Comparison of ENCODE assay signal across 9 cellular contexts in the genomic region with DNA sequence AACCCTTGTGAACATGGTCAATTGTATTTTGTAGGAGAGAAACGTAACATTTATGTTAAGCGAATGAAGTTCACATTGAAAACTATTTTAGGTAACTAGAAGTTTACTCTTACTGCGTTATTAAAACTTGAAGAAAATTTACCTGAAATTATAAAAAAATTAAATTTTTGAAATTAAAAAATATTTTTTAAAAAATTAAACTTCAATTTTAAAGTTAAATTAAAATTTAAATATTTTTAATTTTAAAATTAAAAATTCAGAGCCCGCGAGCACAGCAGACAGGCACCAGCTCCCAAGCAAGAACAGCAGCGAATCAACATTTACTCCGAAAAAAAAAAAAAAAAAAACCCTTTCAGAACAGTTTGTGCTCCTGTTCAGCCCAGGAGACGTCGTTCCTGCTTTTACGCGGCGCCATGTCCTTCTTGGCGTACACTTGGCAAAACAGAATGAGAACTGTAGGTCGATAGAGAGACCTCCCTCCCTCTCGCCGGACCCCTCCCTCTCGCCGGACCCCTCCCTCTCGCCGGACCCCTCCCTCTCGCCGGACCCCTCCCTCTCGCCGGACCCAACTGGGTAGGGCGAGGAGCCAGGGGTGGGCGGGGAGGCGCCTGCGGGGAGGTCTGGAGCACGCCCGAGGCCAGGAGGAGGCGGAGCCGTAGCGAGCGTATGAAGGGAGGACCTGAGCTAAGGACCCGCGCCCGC.
DNase-seq lines count a peak whose midpoint lies in the region; ATAC-seq, FAIRE-seq and TF ChIP-seq lines count a peak whose summit lies in the region.
"Had no signal": no experiment of that assay in that cellular context is flagged by ENCODE, and none has a peak within 500 bp of the region (broad histone marks: within the 10 kb centered on the region; RNA-seq: fewer than 3 reads in every experiment).

No MANE protein-coding gene starts in this region.

- H3K27me3 ChIP-seq in brain microvascular endothelial cell (replicated peaks) (no peaks in the 10 kb centered on the region), thymus (ENCODE audit: control insufficient read depth, insufficient read depth) (no peaks in the 10 kb centered on the region)

- ATAC-seq in activated CD8-positive, alpha-beta memory T cell treated with anti-CD3 and anti-CD28 coated beads, Interleukin-2, amount 10 ng/mL, durations not matched to agents 7 days and 5 days: peak; percentile 29
- no peak for ATAC-seq in GM21423 (IDR thresholded peaks at IDR 0.05; ENCODE audit: unreplicated experiment)

- peak; percentile 59 for DNase-seq in activated CD8-positive, alpha-beta memory T cell treated with anti-CD3 and anti-CD28 coated beads, Interleukin-2, amount 10 ng/mL, durations not matched to agents 7 days and 5 days
- DNase-seq in activated CD8-positive, alpha-beta memory T cell treated with anti-CD3 and anti-CD28 coated beads, Interleukin-2, amount 50 U/mL, for 4 hours: no peak
- peak; percentile 48 for DNase-seq in NCI-H1092 (lab: John Stamatoyannopoulos, UW)
- DNase-seq in brain microvascular endothelial cell: peak; percentile 64
- peak; percentile 90 for DNase-seq in kidney
- DNase-seq in NCI-H1694 (lab: John Stamatoyannopoulos, UW): no peak

- H3K36me3 Mint-ChIP-seq in activated CD8-positive, alpha-beta memory T cell treated with anti-CD3 and anti-CD28 coated beads, Interleukin-2, amount 10 ng/mL, durations not matched to agents 7 days and 5 days: peaks cover 2% of the 10 kb centered on the region

- no peak overlapping the region for H3K27ac ChIP-seq in brain microvascular endothelial cell
- no peak overlapping the region for H3K27ac ChIP-seq in kidney (ENCODE audit: low read depth in 2 of 2, low read length in 2 of 2)
- no peak overlapping the region for H3K27ac ChIP-seq in thymus (ENCODE audit: low read depth)

- H3K9me3 Mint-ChIP-seq in activated CD8-positive, alpha-beta memory T cell treated with anti-CD3 and anti-CD28 coated beads, Interleukin-2, amount 10 ng/mL, durations not matched to agents 7 days and 5 days (ENCODE audit: low read depth): peaks cover 5% of the 10 kb centered on the region
- H3K9me3 Mint-ChIP-seq: central memory CD8-positive, alpha-beta T cell had no signal

- no peak overlapping the region for H3K9ac ChIP-seq in kidney (ENCODE audit: low read length in 2 of 2)

- CTCF ChIA-PET in activated CD8-positive, alpha-beta memory T cell treated with anti-CD3 and anti-CD28 coated beads, Interleukin-2, amount 10 ng/mL, durations not matched to agents 7 days and 5 days (lab: Charles Lee): interaction anchor here (0.6 to 1.0 kb wide), 3 partner anchors 13 to 1107 kb away, joined by 3 read pairs; no protein-coding TSS in a partner anchor

- FAIRE-seq in kidney (lab: Jason Lieb, UNC): peak; percentile 91

- H3K27me3 Mint-ChIP-seq in activated CD8-positive, alpha-beta memory T cell treated with anti-CD3 and anti-CD28 coated beads, Interleukin-2, amount 10 ng/mL, durations not matched to agents 7 days and 5 days: peaks cover 44% of the 10 kb centered on the region

- H3K4me3 Mint-ChIP-seq in activated CD8-positive, alpha-beta memory T cell treated with anti-CD3 and anti-CD28 coated beads, Interleukin-2, amount 10 ng/mL, durations not matched to agents 7 days and 5 days: peak overlapping the region; percentile 51
- H3K4me3 Mint-ChIP-seq: central memory CD8-positive, alpha-beta T cell had no signal

- no peak overlapping the region for H3K27ac Mint-ChIP-seq in activated CD8-positive, alpha-beta memory T cell treated with anti-CD3 and anti-CD28 coated beads, Interleukin-2, amount 10 ng/mL, durations not matched to agents 7 days and 5 days

- in situ Hi-C loops in brain microvascular endothelial cell (cut with HindIII; ENCODE audit: low pct_ligation_motif_present, low sequenced_read_pairs): no loop called here

- H3K4me3 ChIP-seq in brain microvascular endothelial cell (ENCODE audit: low read depth, low read length) (peak overlapping the region; percentile 55), kidney (ENCODE audit: low read length in 2 of 2) (no peak overlapping the region), thymus (ENCODE audit: low read length) (peak overlapping the region; percentile 23)

- TF ChIP-seq CTCF in brain microvascular endothelial cell (IDR thresholded peaks at IDR 0.05; ENCODE audit: low read depth, low read length, missing control alignments) (no peak), kidney (IDR thresholded peaks at IDR 0.05; ENCODE audit: borderline replicate concordance, extremely low read depth, insufficient read depth) (no peak)

- 45% methylated on average over 37 of the region's 37 CpGs for WGBS in thymus

- H3K36me3 ChIP-seq in brain microvascular endothelial cell (replicated peaks): no peaks in the 10 kb centered on the region
- no peaks in the 10 kb centered on the region for H3K36me3 ChIP-seq in kidney (ENCODE audit: control insufficient read depth in 1 of 2, insufficient read depth in 2 of 2, low read length in 2 of 2)
- H3K36me3 ChIP-seq in thymus (ENCODE audit: control insufficient read depth, insufficient read depth): no peaks in the 10 kb centered on the region

- peaks cover 6% of the 10 kb centered on the region for H3K4me1 Mint-ChIP-seq in activated CD8-positive, alpha-beta memory T cell treated with anti-CD3 and anti-CD28 coated beads, Interleukin-2, amount 10 ng/mL, durations not matched to agents 7 days and 5 days
- H3K4me1 Mint-ChIP-seq: central memory CD8-positive, alpha-beta T cell had no signal

- H3K4me1 ChIP-seq in kidney (ENCODE audit: control insufficient read depth in 1 of 2, insufficient read depth in 1 of 2, low read depth in 1 of 2, low read length in 2 of 2) (no peaks in the 10 kb centered on the region), thymus (ENCODE audit: control insufficient read depth, insufficient read depth, low read length) (no peaks in the 10 kb centered on the region)

- H3K9me3 ChIP-seq in kidney (ENCODE audit: control insufficient read depth in 1 of 2, low read length in 2 of 2) (peaks cover 0 to 5% of the 10 kb centered on the region in 2 donors), thymus (ENCODE audit: control insufficient read depth) (no peaks in the 10 kb centered on the region)

- intact Hi-C loops in kidney (cut with DNase I): no loop called here

Comparison
In these comparisons a context has a peak if more than half of its experiments do, and no peak if none do; other contexts are left out.
1. DNase-seq: peak in activated CD8-positive, alpha-beta memory T cell treated with anti-CD3 and anti-CD28 coated beads, Interleukin-2, amount 10 ng/mL, durations not matched to agents 7 days and 5 days (single experiment), NCI-H1092 (single experiment), brain microvascular endothelial cell (single experiment) and kidney (single experiment); none in activated CD8-positive, alpha-beta memory T cell treated with anti-CD3 and anti-CD28 coated beads, Interleukin-2, amount 50 U/mL, for 4 hours (single experiment) and NCI-H1694 (single experiment).
2. H3K4me3 ChIP-seq: peak in brain microvascular endothelial cell (single experiment) and thymus (single experiment); none in kidney (0 of 2).